In the genomic region with DNA sequence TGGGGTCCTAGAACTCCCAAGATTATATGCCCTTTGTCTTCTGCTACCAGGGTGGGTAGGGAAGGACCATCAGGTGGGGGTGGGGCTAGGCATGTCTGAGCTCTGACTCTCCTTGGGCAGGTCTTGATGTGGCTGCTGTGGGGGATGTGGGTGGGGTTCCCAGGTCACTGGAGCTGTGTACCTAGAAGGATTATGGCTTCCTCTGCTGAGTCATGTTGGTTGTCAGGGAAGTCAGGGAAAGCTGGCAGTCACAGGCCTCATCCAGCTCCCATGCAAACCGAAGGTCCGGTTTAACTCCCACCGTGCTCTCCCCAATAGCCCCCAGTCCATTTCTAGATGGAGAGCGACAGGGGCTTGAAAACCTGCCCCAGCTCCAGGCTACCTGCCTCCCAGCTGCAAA, we compare ENCODE assay signal across 15 cellular contexts. TPM values are rescaled to one million over a fixed set of nuclear protein-coding genes. Genes with fewer than 3 reads are reported as not detected.
A peak's percentile ranks its signal among the peaks of the same experiment; 100 is the strongest.
DNase-seq lines count a peak whose midpoint lies in the region; ATAC-seq, FAIRE-seq and TF ChIP-seq lines count a peak whose summit lies in the region.
"Had no signal": no experiment of that assay in that cellular context is flagged by ENCODE, and none has a peak within 500 bp of the region (broad histone marks: within the 10 kb centered on the region; RNA-seq: fewer than 3 reads in every experiment).

No MANE protein-coding gene starts in this region.

- no peaks in the 10 kb centered on the region for H3K9me3 ChIP-seq in gastrocnemius medialis

- in situ Hi-C loops in gastrocnemius medialis (cut with MboI; ENCODE audit: low sequenced_read_pairs in 4 of 4): no loop called here

- no peak overlapping the region for H3K4me3 ChIP-seq in bronchial epithelial cell (ENCODE audit: low read depth, low read length)
- no peak overlapping the region for H3K4me3 ChIP-seq in mesendoderm (ENCODE audit: low read length)
- no peak overlapping the region for H3K4me3 ChIP-seq in gastrocnemius medialis

- H3K27me3 ChIP-seq in bronchial epithelial cell (ENCODE audit: control insufficient read depth, insufficient read depth, low read length) (peaks cover 1% of the 10 kb centered on the region), mesendoderm (ENCODE audit: insufficient read depth, low read length, poor library complexity) (no peaks in the 10 kb centered on the region), gastrocnemius medialis (no peaks in the 10 kb centered on the region)

- H3K27ac ChIP-seq in mesendoderm (ENCODE audit: low read depth, low read length) (no peak overlapping the region), gastrocnemius medialis (no peak overlapping the region)

- no peak for TF ChIP-seq POLR2A in gastrocnemius medialis (IDR thresholded peaks at IDR 0.05)

- no peak overlapping the region for H3K23ac ChIP-seq in mesendoderm (ENCODE audit: low read length)

- H3K9ac ChIP-seq in mesendoderm (ENCODE audit: low read length): no peak overlapping the region

- DNase-seq in Daoy (ENCODE audit: low read depth) (peak; percentile 40), LoVo (ENCODE audit: low spot score) (peak; percentile 58), bronchial epithelial cell (ENCODE audit: low read depth) (peak; percentile 75), mesendoderm (peak; percentile 15), NCI-H1694 (lab: John Stamatoyannopoulos, UW) (no peak), gastrocnemius medialis (no peak)
- DNase-seq: ACHN; CD4-positive, CD25-positive, alpha-beta regulatory T cell; NCI-H1092; NCI-H1694 treated with DMSO at 0.1 percent for 48 hours; NCI-H345; NCI-H526 treated with DMSO at 0.1 percent for 48 hours; Right ventricle myocardium superior had no signal

- H3K36me3 ChIP-seq in bronchial epithelial cell (ENCODE audit: control insufficient read depth, insufficient read depth, low read length) (no peaks in the 10 kb centered on the region), mesendoderm (ENCODE audit: control insufficient read depth, insufficient read depth, low read length) (no peaks in the 10 kb centered on the region), gastrocnemius medialis (no peaks in the 10 kb centered on the region)

- H4K5ac ChIP-seq in mesendoderm (ENCODE audit: low read length): no peak overlapping the region

- no peak overlapping the region for H2AK5ac ChIP-seq in mesendoderm (ENCODE audit: low read length)

- H3K79me2 ChIP-seq in mesendoderm (ENCODE audit: control insufficient read depth, insufficient read depth, low read length): no peaks in the 10 kb centered on the region

- H3K4me1 ChIP-seq in mesendoderm (ENCODE audit: control insufficient read depth, low read depth, low read length): no peaks in the 10 kb centered on the region
- no peaks in the 10 kb centered on the region for H3K4me1 ChIP-seq in gastrocnemius medialis

- H4K8ac ChIP-seq in mesendoderm (ENCODE audit: low read depth, low read length): no peak overlapping the region

- H3K79me1 ChIP-seq in mesendoderm (ENCODE audit: low read length): no peaks in the 10 kb centered on the region

- H3K4ac ChIP-seq in mesendoderm (ENCODE audit: low read depth, low read length): no peak overlapping the region

- H3K18ac ChIP-seq in mesendoderm (ENCODE audit: low read length): no peak overlapping the region

- TF ChIP-seq CTCF in bronchial epithelial cell (IDR thresholded peaks at IDR 0.05; ENCODE audit: insufficient read depth, low read length, severe bottlenecking) (no peak), gastrocnemius medialis (IDR thresholded peaks at IDR 0.05 in 4 of 5, conservative IDR thresholded peaks at IDR 0.05 in 1 of 5) (no peak)

- no peak overlapping the region for H2BK5ac ChIP-seq in mesendoderm (ENCODE audit: low read length)

- H2BK120ac ChIP-seq in mesendoderm (ENCODE audit: low read depth, low read length): no peak overlapping the region

- ATAC-seq in HG03280 (IDR thresholded peaks at IDR 0.05; ENCODE audit: unreplicated experiment): no peak
- no peak for ATAC-seq in gastrocnemius medialis
- ATAC-seq: SK-N-SH treated with all-trans-retinoic acid at 6 μM for 48 hours had no signal

- FAIRE-seq in bronchial epithelial cell (lab: Jason Lieb, UNC): no peak

- H3K4me2 ChIP-seq in mesendoderm (ENCODE audit: low read length): no peak overlapping the region

- H3K56ac ChIP-seq in mesendoderm (ENCODE audit: low read length): no peak overlapping the region

- no peak overlapping the region for H2BK15ac ChIP-seq in mesendoderm (replicated peaks; ENCODE audit: low read depth)

- intact Hi-C loops in gastrocnemius medialis (cut with DNase I; ENCODE audit: low total_unique reads): no loop called here

- no CpG with 5 or more reads among the region's 4 CpGs for WGBS in mesendoderm (ENCODE audit: extremely low coverage, insufficient coverage, low lambda C conversion rate)

RNA-seq across cellular contexts. Expression of a gene that starts 35.2 kb away (rescaled TPM):
- total RNA-seq in Daoy (2014; rRNA removed; shearing (Covaris generic)): 197 and 267 TPM in 2 replicates
- total RNA-seq in bronchial epithelial cell (80.8 and 233 TPM in 2 replicates), gastrocnemius medialis (100 to 1,000 TPM; 110 to 146 (median 135) TPM)
- polyA plus RNA-seq in mesendoderm (2013, experiment 1 of 2): 165 TPM
- polyA plus RNA-seq in mesendoderm (2013, experiment 2 of 2): 164 TPM

RNA-seq across cellular contexts. Expression of a gene that starts 50.6 kb away (rescaled TPM):
- total RNA-seq in Daoy (2014; rRNA removed; shearing (Covaris generic)): 0.24 and 1.3 TPM in 2 replicates
- total RNA-seq in bronchial epithelial cell (under 0.01 and 0.26 TPM in 2 replicates), gastrocnemius medialis (under 1 TPM in 2 of 4 donors, not detected in 2; 0.29 to 0.39 TPM)
- 0.13 TPM for polyA plus RNA-seq in mesendoderm (2013, experiment 1 of 2)
- 0.13 TPM for polyA plus RNA-seq in mesendoderm (2013, experiment 2 of 2)
- total RNA-seq: CD4-positive, CD25-positive, alpha-beta regulatory T cell had no signal
- polyA plus RNA-seq: CD4-positive, CD25-positive, alpha-beta regulatory T cell had no signal

Comparison
In these comparisons a context has a peak if more than half of its experiments do, and no peak if none do; other contexts are left out.
1. DNase-seq: peak in Daoy (single experiment), LoVo (single experiment), bronchial epithelial cell (single experiment) and mesendoderm (single experiment); none in NCI-H1694 (single experiment) and gastrocnemius medialis (0 of 2).